ENCODE assay signal across 1 cellular context in the genomic region with DNA sequence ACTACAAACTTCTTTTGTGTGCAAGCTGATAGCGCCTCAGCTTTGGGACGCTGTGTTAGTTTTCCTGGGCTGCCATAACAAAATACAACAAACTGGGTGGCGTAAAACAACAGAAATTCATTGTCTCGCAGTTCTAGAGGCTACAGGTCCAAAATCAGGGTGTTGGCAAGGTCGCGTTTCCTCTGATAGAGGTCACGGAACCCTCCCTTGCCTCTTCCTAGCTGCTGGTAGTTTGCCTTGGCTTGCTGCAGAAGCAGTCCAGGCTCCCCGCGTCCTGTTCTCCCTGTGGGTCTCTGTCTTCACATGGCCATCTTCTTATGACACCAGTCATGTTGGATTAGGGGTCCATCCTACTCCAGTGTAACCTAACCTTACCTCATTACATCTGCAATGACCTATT.
TF ChIP-seq lines count a peak whose summit lies in the region.

No MANE protein-coding gene starts in this region.

TF ChIP-seq in HepG2, 621 proteins besides CTCF, POLR2A, EP300 and RAD21 (continued from another document):
- TF ChIP-seq, protein P1, sequence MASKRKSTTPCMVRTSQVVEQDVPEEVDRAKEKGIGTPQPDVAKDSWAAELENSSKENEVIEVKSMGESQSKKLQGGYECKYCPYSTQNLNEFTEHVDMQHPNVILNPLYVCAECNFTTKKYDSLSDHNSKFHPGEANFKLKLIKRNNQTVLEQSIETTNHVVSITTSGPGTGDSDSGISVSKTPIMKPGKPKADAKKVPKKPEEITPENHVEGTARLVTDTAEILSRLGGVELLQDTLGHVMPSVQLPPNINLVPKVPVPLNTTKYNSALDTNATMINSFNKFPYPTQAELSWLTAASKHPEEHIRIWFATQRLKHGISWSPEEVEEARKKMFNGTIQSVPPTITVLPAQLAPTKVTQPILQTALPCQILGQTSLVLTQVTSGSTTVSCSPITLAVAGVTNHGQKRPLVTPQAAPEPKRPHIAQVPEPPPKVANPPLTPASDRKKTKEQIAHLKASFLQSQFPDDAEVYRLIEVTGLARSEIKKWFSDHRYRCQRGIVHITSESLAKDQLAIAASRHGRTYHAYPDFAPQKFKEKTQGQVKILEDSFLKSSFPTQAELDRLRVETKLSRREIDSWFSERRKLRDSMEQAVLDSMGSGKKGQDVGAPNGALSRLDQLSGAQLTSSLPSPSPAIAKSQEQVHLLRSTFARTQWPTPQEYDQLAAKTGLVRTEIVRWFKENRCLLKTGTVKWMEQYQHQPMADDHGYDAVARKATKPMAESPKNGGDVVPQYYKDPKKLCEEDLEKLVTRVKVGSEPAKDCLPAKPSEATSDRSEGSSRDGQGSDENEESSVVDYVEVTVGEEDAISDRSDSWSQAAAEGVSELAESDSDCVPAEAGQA (IDR thresholded peaks at IDR 0.05; ENCODE audit: low read depth): no peak
- TF ChIP-seq, protein P1 (CRISPR knock-in tag; IDR thresholded peaks at IDR 0.05; ENCODE audit: borderline replicate concordance): no peak
- no peak for TF ChIP-seq ZNF644 (CRISPR knock-in tag; IDR thresholded peaks at IDR 0.05; ENCODE audit: low read depth)
- TF ChIP-seq, protein P2, sequence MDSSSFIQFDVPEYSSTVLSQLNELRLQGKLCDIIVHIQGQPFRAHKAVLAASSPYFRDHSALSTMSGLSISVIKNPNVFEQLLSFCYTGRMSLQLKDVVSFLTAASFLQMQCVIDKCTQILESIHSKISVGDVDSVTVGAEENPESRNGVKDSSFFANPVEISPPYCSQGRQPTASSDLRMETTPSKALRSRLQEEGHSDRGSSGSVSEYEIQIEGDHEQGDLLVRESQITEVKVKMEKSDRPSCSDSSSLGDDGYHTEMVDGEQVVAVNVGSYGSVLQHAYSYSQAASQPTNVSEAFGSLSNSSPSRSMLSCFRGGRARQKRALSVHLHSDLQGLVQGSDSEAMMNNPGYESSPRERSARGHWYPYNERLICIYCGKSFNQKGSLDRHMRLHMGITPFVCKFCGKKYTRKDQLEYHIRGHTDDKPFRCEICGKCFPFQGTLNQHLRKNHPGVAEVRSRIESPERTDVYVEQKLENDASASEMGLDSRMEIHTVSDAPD (CRISPR knock-in tag; IDR thresholded peaks at IDR 0.05): no peak
